In genomic region chr6:10384064-10384317, GRCh38 we compare ENCODE assay signal across 16 cellular contexts. TPM values are rescaled to one million over a fixed set of nuclear protein-coding genes. Genes with fewer than 3 reads are reported as not detected.
A peak's percentile ranks its signal among the peaks of the same experiment; 100 is the strongest.
DNase-seq lines count a peak whose midpoint lies in the region; ATAC-seq and TF ChIP-seq lines count a peak whose summit lies in the region.
"Had no signal": no experiment of that assay in that cellular context is flagged by ENCODE, and none has a peak within 500 bp of the region (broad histone marks: within the 10 kb centered on the region; RNA-seq: fewer than 3 reads in every experiment).

No MANE protein-coding gene starts in this region.

- intact Hi-C loops in left ventricle myocardium inferior (cut with micrococcal nuclease) (no loop called here), left cardiac atrium (cut with DNase I) (no loop called here)

- no peaks in the 10 kb centered on the region for H3K36me3 Mint-ChIP-seq in glutamatergic neuron (ENCODE audit: unreplicated experiment)
- H3K36me3 Mint-ChIP-seq in type B pancreatic cell, result no peaks in the 10 kb centered on the region

- ATAC-seq in left cardiac atrium (no peak), GM19023 (IDR thresholded peaks at IDR 0.05; ENCODE audit: unreplicated experiment) (no peak)
- ATAC-seq: activated CD4-positive, alpha-beta T cell treated with anti-CD3 and anti-CD28 coated beads for 36 hours; activated T-helper 17 cell treated with anti-CD3 and anti-CD28 coated beads, Interleukin-2, amount 50 U/mL, for 72 hours had no signal

- H3K27ac ChIP-seq in left ventricle myocardium inferior (replicated peaks) (no peak overlapping the region), WERI-Rb-1 (no peak overlapping the region)
- H3K27ac ChIP-seq: spleen had no signal

- H3K4me1 Mint-ChIP-seq in glutamatergic neuron (ENCODE audit: low read depth, unreplicated experiment) (peaks cover 12% of the 10 kb centered on the region), type B pancreatic cell (ENCODE audit: unreplicated experiment) (peaks cover 36% of the 10 kb centered on the region)

- H3K4me3 ChIP-seq in left ventricle myocardium inferior, result peak overlapping the region; percentile 38
- peak overlapping the region; percentile 29 for H3K4me3 ChIP-seq in WERI-Rb-1 (ENCODE audit: low read depth, low read length)
- H3K4me3 ChIP-seq in HAP-1, result no peak overlapping the region

- H3K36me3 ChIP-seq in left ventricle myocardium inferior (no peaks in the 10 kb centered on the region), WERI-Rb-1 (no peaks in the 10 kb centered on the region), HAP-1 (replicated peaks) (no peaks in the 10 kb centered on the region)
- H3K36me3 ChIP-seq: spleen had no signal

- H3K4me1 ChIP-seq in left ventricle myocardium inferior (peaks cover 28% of the 10 kb centered on the region), HAP-1 (peaks cover 4% of the 10 kb centered on the region)

- H3K27me3 ChIP-seq in left ventricle myocardium inferior (ENCODE audit: low read depth) (peaks cover 100% of the 10 kb centered on the region), WERI-Rb-1 (ENCODE audit: insufficient read depth, low read depth, severe bottlenecking) (peaks cover 29% of the 10 kb centered on the region), HAP-1 (ENCODE audit: low read depth) (no peaks in the 10 kb centered on the region)

- in situ Hi-C loops in HAP-1 (cut with MboI; ENCODE audit: low sequenced_read_pairs), result no loop called here

- H3K4me3 Mint-ChIP-seq in glutamatergic neuron (ENCODE audit: unreplicated experiment), result peak overlapping the region; percentile 81
- H3K4me3 Mint-ChIP-seq in type B pancreatic cell, result peak overlapping the region; percentile 57
- H3K4me3 Mint-ChIP-seq: activated T-helper 17 cell treated with anti-CD3 and anti-CD28 coated beads, Interleukin-2, amount 50 U/mL, for 72 hours had no signal

- H3K9me3 Mint-ChIP-seq in glutamatergic neuron (ENCODE audit: unreplicated experiment) (peaks cover 12% of the 10 kb centered on the region), type B pancreatic cell (no peaks in the 10 kb centered on the region)

- DNase-seq in left ventricle myocardium inferior (no peak), left cardiac atrium (no peak), WERI-Rb-1 (no peak), glutamatergic neuron (no peak), type B pancreatic cell (ENCODE audit: extremely low spot score, unreplicated experiment) (no peak), NCI-H524 (lab: John Stamatoyannopoulos, UW) (no peak), HAP-1 (ENCODE audit: low spot score in 2 of 2) (no peak)
- DNase-seq: activated CD4-positive, alpha-beta T cell treated with anti-CD3 and anti-CD28 coated beads for 36 hours; aorta; GF-D8; hippocampal formation; NCI-H1105 treated with DMSO at 0.1 percent for 48 hours; posterior cingulate gyrus; spleen had no signal

- no peak overlapping the region for H3K27ac Mint-ChIP-seq in glutamatergic neuron (ENCODE audit: unreplicated experiment)
- H3K27ac Mint-ChIP-seq in type B pancreatic cell, result peak overlapping the region; percentile 21
- H3K27ac Mint-ChIP-seq: activated CD4-positive, alpha-beta T cell treated with anti-CD3 and anti-CD28 coated beads for 36 hours; activated T-helper 17 cell treated with anti-CD3 and anti-CD28 coated beads, Interleukin-2, amount 50 U/mL, for 72 hours had no signal

- TF ChIP-seq CTCF in left ventricle myocardium inferior (IDR thresholded peaks at IDR 0.05; ENCODE audit: borderline replicate concordance), result no peak
- no peak for TF ChIP-seq CTCF in WERI-Rb-1 (IDR thresholded peaks at IDR 0.05; ENCODE audit: low read depth, low read length)
- TF ChIP-seq CTCF in glutamatergic neuron (IDR thresholded peaks at IDR 0.05; ENCODE audit: partially characterized antibody, unreplicated experiment), result no peak
- no peak for TF ChIP-seq CTCF in type B pancreatic cell (conservative IDR thresholded peaks at IDR 0.05)

- H3K27me3 Mint-ChIP-seq in glutamatergic neuron (ENCODE audit: unreplicated experiment) (peaks cover 52% of the 10 kb centered on the region), type B pancreatic cell (peaks cover 78% of the 10 kb centered on the region)

- H3K9me3 ChIP-seq in left ventricle myocardium inferior (replicated peaks) (no peaks in the 10 kb centered on the region), WERI-Rb-1 (ENCODE audit: severe bottlenecking) (no peaks in the 10 kb centered on the region), HAP-1 (no peaks in the 10 kb centered on the region)

RNA-seq across cellular contexts. Expression of gene TFAP2A, which starts 30.9 kb away (rescaled TPM):
- 0.66 TPM for total RNA-seq in left ventricle myocardium inferior
- total RNA-seq in left cardiac atrium, result under 1 TPM; 0.44 to 0.79 TPM
- total RNA-seq in glutamatergic neuron (ENCODE audit: unreplicated experiment), result 0.32 TPM
- 66.6 and 143 TPM in 2 replicates for total RNA-seq in type B pancreatic cell (ENCODE audit: low replicate concordance)

Comparison
In these comparisons a context has a peak if more than half of its experiments do, and no peak if none do; other contexts are left out.
1. RNA of gene TFAP2A, which starts 30.9 kb away (total RNA-seq): 66.6 to 143 TPM in type B pancreatic cell; 0.44 to 0.79 TPM in left cardiac atrium, 0.66 TPM in left ventricle myocardium inferior (single experiment) and 0.32 TPM in glutamatergic neuron (single experiment); every median in the first group is over 10 times any median in the second.